In the genomic region with DNA sequence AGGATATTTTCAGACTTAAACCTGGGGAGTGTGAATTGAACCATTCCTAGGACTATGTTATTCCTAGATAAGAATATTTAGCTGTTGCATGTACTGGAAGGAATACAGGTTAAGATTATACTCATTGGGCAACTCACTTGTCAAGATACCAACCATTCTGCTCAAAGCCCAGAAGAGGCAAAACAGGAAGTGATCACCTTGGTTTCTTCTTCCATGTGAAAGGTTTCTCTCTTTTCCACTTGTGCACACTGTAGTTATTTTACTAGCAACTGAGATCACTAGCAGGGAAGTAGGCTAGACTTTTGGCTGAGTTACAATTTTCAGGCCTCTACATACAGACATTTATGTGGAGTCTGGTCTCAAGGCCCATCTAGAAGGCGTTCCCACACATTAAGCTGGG, we compare ENCODE assay signal across 1 cellular context.
TF ChIP-seq lines count a peak whose summit lies in the region.

No MANE protein-coding gene starts in this region.

TF ChIP-seq in GM12878, 131 proteins besides CTCF, POLR2A, EP300 and RAD21:
- TF ChIP-seq IRF4 (IDR thresholded peaks at IDR 0.05; ENCODE audit: low read depth, low read length): no peak
- TF ChIP-seq EGR1 (IDR thresholded peaks at IDR 0.05; ENCODE audit: borderline replicate concordance in 1 of 2, low read depth in 2 of 2, low read length in 2 of 2): no peak
- TF ChIP-seq, protein P1, sequence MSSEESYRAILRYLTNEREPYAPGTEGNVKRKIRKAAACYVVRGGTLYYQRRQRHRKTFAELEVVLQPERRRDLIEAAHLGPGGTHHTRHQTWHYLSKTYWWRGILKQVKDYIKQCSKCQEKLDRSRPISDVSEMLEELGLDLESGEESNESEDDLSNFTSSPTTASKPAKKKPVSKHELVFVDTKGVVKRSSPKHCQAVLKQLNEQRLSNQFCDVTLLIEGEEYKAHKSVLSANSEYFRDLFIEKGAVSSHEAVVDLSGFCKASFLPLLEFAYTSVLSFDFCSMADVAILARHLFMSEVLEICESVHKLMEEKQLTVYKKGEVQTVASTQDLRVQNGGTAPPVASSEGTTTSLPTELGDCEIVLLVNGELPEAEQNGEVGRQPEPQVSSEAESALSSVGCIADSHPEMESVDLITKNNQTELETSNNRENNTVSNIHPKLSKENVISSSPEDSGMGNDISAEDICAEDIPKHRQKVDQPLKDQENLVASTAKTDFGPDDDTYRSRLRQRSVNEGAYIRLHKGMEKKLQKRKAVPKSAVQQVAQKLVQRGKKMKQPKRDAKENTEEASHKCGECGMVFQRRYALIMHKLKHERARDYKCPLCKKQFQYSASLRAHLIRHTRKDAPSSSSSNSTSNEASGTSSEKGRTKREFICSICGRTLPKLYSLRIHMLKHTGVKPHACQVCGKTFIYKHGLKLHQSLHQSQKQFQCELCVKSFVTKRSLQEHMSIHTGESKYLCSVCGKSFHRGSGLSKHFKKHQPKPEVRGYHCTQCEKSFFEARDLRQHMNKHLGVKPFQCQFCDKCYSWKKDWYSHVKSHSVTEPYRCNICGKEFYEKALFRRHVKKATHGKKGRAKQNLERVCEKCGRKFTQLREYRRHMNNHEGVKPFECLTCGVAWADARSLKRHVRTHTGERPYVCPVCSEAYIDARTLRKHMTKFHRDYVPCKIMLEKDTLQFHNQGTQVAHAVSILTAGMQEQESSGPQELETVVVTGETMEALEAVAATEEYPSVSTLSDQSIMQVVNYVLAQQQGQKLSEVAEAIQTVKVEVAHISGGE (CRISPR knock-in tag; IDR thresholded peaks at IDR 0.05): no peak
- TF ChIP-seq, protein P2, sequence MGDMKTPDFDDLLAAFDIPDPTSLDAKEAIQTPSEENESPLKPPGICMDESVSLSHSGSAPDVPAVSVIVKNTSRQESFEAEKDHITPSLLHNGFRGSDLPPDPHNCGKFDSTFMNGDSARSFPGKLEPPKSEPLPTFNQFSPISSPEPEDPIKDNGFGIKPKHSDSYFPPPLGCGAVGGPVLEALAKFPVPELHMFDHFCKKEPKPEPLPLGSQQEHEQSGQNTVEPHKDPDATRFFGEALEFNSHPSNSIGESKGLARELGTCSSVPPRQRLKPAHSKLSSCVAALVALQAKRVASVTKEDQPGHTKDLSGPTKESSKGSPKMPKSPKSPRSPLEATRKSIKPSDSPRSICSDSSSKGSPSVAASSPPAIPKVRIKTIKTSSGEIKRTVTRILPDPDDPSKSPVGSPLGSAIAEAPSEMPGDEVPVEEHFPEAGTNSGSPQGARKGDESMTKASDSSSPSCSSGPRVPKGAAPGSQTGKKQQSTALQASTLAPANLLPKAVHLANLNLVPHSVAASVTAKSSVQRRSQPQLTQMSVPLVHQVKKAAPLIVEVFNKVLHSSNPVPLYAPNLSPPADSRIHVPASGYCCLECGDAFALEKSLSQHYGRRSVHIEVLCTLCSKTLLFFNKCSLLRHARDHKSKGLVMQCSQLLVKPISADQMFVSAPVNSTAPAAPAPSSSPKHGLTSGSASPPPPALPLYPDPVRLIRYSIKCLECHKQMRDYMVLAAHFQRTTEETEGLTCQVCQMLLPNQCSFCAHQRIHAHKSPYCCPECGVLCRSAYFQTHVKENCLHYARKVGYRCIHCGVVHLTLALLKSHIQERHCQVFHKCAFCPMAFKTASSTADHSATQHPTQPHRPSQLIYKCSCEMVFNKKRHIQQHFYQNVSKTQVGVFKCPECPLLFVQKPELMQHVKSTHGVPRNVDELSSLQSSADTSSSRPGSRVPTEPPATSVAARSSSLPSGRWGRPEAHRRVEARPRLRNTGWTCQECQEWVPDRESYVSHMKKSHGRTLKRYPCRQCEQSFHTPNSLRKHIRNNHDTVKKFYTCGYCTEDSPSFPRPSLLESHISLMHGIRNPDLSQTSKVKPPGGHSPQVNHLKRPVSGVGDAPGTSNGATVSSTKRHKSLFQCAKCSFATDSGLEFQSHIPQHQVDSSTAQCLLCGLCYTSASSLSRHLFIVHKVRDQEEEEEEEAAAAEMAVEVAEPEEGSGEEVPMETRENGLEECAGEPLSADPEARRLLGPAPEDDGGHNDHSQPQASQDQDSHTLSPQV (IDR thresholded peaks at IDR 0.05): no peak
- TF ChIP-seq SPI1 (IDR thresholded peaks at IDR 0.05; ENCODE audit: borderline replicate concordance, insufficient read depth, low read depth, low read length): peak; percentile 52; the same call in 1 of the 2 replicates
- no peak for TF ChIP-seq SREBF2 (IDR thresholded peaks at IDR 0.05; ENCODE audit: low read length)
- TF ChIP-seq FOS (IDR thresholded peaks at IDR 0.05; ENCODE audit: borderline replicate concordance, extremely low read depth, insufficient read length): no peak
- no peak for TF ChIP-seq KAT2A (conservative IDR thresholded peaks at IDR 0.05; ENCODE audit: control insufficient read depth, low read depth, low read length)
